ENCODE assay signal across 8 cellular contexts in genomic region chr5:176611435-176611834, GRCh38. TPM values are rescaled to one million over a fixed set of nuclear protein-coding genes. Genes with fewer than 3 reads are reported as not detected.
DNase-seq lines count a peak whose midpoint lies in the region; ATAC-seq and TF ChIP-seq lines count a peak whose summit lies in the region.

No MANE protein-coding gene starts in this region.

- no peak overlapping the region for H3K4me3 Mint-ChIP-seq in progenitor cell of endocrine pancreas (ENCODE audit: low read depth)

- no peak overlapping the region for H3K4me3 ChIP-seq in fibroblast of villous mesenchyme (ENCODE audit: low read depth, low read length)

- H3K27ac Mint-ChIP-seq in progenitor cell of endocrine pancreas: no peak overlapping the region

- H3K9me3 Mint-ChIP-seq in progenitor cell of endocrine pancreas (ENCODE audit: low read depth): no peaks in the 10 kb centered on the region

- DNase-seq in CMK (ENCODE audit: low read depth) (peak; percentile 31), M059J (ENCODE audit: low read depth) (peak; percentile 84), fibroblast of villous mesenchyme (ENCODE audit: low read depth) (peak; percentile 84), progenitor cell of endocrine pancreas (ENCODE audit: low spot score, unreplicated experiment) (peak; percentile 78), SW 1271 (lab: John Stamatoyannopoulos, UW) (no peak), NCI-H526 (lab: John Stamatoyannopoulos, UW) (no peak)
- peak; percentile 80 for DNase-seq in activated CD8-positive, alpha-beta memory T cell treated with anti-CD3 and anti-CD28 coated beads, Interleukin-2, amount 50 U/mL, for 48 hours

- H3K27me3 Mint-ChIP-seq in progenitor cell of endocrine pancreas: peaks cover 58% of the 10 kb centered on the region

- H3K36me3 Mint-ChIP-seq in progenitor cell of endocrine pancreas (ENCODE audit: insufficient read depth): no peaks in the 10 kb centered on the region

- H3K4me1 Mint-ChIP-seq in progenitor cell of endocrine pancreas (ENCODE audit: low read depth): peaks cover 6% of the 10 kb centered on the region

- ATAC-seq in HG03442 (IDR thresholded peaks at IDR 0.05; ENCODE audit: unreplicated experiment): no peak

- TF ChIP-seq CTCF in fibroblast of villous mesenchyme (IDR thresholded peaks at IDR 0.05; ENCODE audit: insufficient read depth, low read depth, low read length) (no peak), progenitor cell of endocrine pancreas (IDR thresholded peaks at IDR 0.05; ENCODE audit: unreplicated experiment) (no peak)

RNA-seq across cellular contexts. Expression of gene GPRIN1, which starts 1.5 kb away (rescaled TPM):
- 8.4 and 12.4 TPM in 2 replicates for total RNA-seq in M059J (2014; rRNA removed; shearing (Covaris generic))
- total RNA-seq in fibroblast of villous mesenchyme (2.6 and 3.5 TPM in 2 replicates), progenitor cell of endocrine pancreas (5.9 TPM in 2 replicates)

RNA-seq across cellular contexts. Expression of gene SNCB, which starts 18.9 kb away (rescaled TPM):
- total RNA-seq in M059J (2014; rRNA removed; shearing (Covaris generic)): not detected in 2 replicates
- total RNA-seq in fibroblast of villous mesenchyme (not detected in 2 replicates), progenitor cell of endocrine pancreas (0.24 TPM in 1 of 2 replicates, not detected in the other)

RNA-seq across cellular contexts. Expression of gene EIF4E1B, which starts 19.0 kb away (rescaled TPM):
- not detected in 2 replicates for total RNA-seq in M059J (2014; rRNA removed; shearing (Covaris generic))
- total RNA-seq in fibroblast of villous mesenchyme: not detected in 2 replicates
- not detected in 2 replicates for total RNA-seq in progenitor cell of endocrine pancreas

RNA-seq across cellular contexts. Expression of gene TSPAN17, which starts 35.8 kb away (rescaled TPM):
- 16.6 and 27.8 TPM in 2 replicates for total RNA-seq in M059J (2014; rRNA removed; shearing (Covaris generic))
- total RNA-seq in fibroblast of villous mesenchyme: 34.5 and 38.0 TPM in 2 replicates
- 37.3 and 37.5 TPM in 2 replicates for total RNA-seq in progenitor cell of endocrine pancreas

Comparison
In these comparisons a context has a peak if more than half of its experiments do, and no peak if none do; other contexts are left out.
1. DNase-seq: peak in CMK (single experiment), M059J (single experiment), activated CD8-positive, alpha-beta memory T cell treated with anti-CD3 and anti-CD28 coated beads, Interleukin-2, amount 50 U/mL, for 48 hours (single experiment), fibroblast of villous mesenchyme (single experiment) and progenitor cell of endocrine pancreas (single experiment); none in SW 1271 (0 of 2) and NCI-H526 (0 of 2).